Comparison of ENCODE assay signal across 1 cellular context in the genomic region with DNA sequence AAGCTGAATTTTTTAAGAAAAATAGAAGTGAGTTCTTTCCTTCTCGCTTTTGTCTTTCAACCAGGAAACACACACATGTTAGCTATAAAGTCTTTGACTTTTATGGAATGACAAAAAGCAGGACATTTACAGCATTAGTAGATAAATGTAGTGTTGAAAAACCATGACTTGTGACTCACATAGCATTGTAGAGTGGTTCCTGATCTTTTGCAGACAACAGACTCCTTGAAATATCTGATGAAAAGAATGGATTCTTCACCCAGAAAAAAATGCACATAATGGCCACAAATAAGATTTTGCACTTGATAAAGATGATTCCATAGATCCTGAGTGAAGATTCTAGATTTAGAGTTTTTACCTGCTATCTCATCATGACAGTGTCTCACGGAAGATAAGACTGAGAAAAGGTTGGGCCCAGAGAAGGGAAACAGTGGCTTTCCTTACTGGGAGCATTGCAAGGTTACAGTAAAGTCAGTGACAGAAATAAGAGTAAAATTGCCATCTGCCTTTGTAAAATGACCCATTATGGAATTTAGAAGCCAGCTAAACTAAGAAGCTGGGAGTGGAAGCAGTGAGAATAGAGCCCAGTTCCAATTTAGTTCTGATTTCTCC.
TF ChIP-seq lines count a peak whose summit lies in the region.

No MANE protein-coding gene starts in this region.

TF ChIP-seq in SK-N-SH, 30 proteins besides CTCF, POLR2A, EP300 and RAD21 (continued from another document):
- peak; percentile 83 for TF ChIP-seq POLR2AphosphoS5 (IDR thresholded peaks at IDR 0.05; ENCODE audit: low read depth, low read length)
- no peak for TF ChIP-seq TAF1 (IDR thresholded peaks at IDR 0.05; ENCODE audit: borderline replicate concordance, low read depth, low read length)
- TF ChIP-seq RXRA (IDR thresholded peaks at IDR 0.05; ENCODE audit: borderline replicate concordance, low read depth), result peak; percentile 70; the same call in 1 of the 2 replicates
- TF ChIP-seq FOSL2 (IDR thresholded peaks at IDR 0.05; ENCODE audit: borderline replicate concordance, low read depth), result peak; percentile 83
- TF ChIP-seq, protein P1, sequence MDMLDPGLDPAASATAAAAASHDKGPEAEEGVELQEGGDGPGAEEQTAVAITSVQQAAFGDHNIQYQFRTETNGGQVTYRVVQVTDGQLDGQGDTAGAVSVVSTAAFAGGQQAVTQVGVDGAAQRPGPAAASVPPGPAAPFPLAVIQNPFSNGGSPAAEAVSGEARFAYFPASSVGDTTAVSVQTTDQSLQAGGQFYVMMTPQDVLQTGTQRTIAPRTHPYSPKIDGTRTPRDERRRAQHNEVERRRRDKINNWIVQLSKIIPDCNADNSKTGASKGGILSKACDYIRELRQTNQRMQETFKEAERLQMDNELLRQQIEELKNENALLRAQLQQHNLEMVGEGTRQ (IDR thresholded peaks at IDR 0.05; ENCODE audit: borderline replicate concordance, low read depth, low read length), result no peak
- TF ChIP-seq, protein P2, sequence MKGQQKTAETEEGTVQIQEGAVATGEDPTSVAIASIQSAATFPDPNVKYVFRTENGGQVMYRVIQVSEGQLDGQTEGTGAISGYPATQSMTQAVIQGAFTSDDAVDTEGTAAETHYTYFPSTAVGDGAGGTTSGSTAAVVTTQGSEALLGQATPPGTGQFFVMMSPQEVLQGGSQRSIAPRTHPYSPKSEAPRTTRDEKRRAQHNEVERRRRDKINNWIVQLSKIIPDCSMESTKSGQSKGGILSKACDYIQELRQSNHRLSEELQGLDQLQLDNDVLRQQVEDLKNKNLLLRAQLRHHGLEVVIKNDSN (IDR thresholded peaks at IDR 0.05; ENCODE audit: borderline replicate concordance, low read depth), result no peak
- TF ChIP-seq, protein P3, sequence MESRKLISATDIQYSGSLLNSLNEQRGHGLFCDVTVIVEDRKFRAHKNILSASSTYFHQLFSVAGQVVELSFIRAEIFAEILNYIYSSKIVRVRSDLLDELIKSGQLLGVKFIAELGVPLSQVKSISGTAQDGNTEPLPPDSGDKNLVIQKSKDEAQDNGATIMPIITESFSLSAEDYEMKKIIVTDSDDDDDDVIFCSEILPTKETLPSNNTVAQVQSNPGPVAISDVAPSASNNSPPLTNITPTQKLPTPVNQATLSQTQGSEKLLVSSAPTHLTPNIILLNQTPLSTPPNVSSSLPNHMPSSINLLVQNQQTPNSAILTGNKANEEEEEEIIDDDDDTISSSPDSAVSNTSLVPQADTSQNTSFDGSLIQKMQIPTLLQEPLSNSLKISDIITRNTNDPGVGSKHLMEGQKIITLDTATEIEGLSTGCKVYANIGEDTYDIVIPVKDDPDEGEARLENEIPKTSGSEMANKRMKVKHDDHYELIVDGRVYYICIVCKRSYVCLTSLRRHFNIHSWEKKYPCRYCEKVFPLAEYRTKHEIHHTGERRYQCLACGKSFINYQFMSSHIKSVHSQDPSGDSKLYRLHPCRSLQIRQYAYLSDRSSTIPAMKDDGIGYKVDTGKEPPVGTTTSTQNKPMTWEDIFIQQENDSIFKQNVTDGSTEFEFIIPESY (IDR thresholded peaks at IDR 0.05; ENCODE audit: borderline replicate concordance, low read depth), result 0 out of 2 replicates have a peak, but pooled peaks have one; percentile 67
- TF ChIP-seq FOXM1 (IDR thresholded peaks at IDR 0.05; ENCODE audit: low read depth), result 0 out of 2 replicates have a peak, but pooled peaks have one; percentile 84
- TF ChIP-seq NRF1 (IDR thresholded peaks at IDR 0.05; ENCODE audit: low read depth, low read length), result no peak
- TF ChIP-seq GABPA (IDR thresholded peaks at IDR 0.05; ENCODE audit: low read depth), result peak; percentile 20; the same call in 1 of the 2 replicates
- TF ChIP-seq, protein P4, sequence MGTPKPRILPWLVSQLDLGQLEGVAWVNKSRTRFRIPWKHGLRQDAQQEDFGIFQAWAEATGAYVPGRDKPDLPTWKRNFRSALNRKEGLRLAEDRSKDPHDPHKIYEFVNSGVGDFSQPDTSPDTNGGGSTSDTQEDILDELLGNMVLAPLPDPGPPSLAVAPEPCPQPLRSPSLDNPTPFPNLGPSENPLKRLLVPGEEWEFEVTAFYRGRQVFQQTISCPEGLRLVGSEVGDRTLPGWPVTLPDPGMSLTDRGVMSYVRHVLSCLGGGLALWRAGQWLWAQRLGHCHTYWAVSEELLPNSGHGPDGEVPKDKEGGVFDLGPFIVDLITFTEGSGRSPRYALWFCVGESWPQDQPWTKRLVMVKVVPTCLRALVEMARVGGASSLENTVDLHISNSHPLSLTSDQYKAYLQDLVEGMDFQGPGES (IDR thresholded peaks at IDR 0.05; ENCODE audit: low read depth, low read length), result no peak
- TF ChIP-seq, protein P5, sequence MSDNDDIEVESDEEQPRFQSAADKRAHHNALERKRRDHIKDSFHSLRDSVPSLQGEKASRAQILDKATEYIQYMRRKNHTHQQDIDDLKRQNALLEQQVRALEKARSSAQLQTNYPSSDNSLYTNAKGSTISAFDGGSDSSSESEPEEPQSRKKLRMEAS (IDR thresholded peaks at IDR 0.05; ENCODE audit: low read depth), result no peak
- no peak for TF ChIP-seq RFX5 (IDR thresholded peaks at IDR 0.05; ENCODE audit: low read length)
- no peak for TF ChIP-seq ELF1 (IDR thresholded peaks at IDR 0.05)
- TF ChIP-seq EZH2phosphoT487 (IDR thresholded peaks at IDR 0.05; ENCODE audit: borderline replicate concordance, low read depth), result no peak
- TF ChIP-seq SIN3A (IDR thresholded peaks at IDR 0.05; ENCODE audit: borderline replicate concordance, low read depth, low read length), result no peak
- no peak for TF ChIP-seq FOXJ3 (CRISPR knock-in tag; IDR thresholded peaks at IDR 0.05)
- no peak for TF ChIP-seq SMC3 (IDR thresholded peaks at IDR 0.05; ENCODE audit: low read depth, low read length)
- no peak for TF ChIP-seq YY1 (IDR thresholded peaks at IDR 0.05; ENCODE audit: low read depth)
- TF ChIP-seq TCF12 (IDR thresholded peaks at IDR 0.05), result peak; percentile 99
- TF ChIP-seq, protein P6, sequence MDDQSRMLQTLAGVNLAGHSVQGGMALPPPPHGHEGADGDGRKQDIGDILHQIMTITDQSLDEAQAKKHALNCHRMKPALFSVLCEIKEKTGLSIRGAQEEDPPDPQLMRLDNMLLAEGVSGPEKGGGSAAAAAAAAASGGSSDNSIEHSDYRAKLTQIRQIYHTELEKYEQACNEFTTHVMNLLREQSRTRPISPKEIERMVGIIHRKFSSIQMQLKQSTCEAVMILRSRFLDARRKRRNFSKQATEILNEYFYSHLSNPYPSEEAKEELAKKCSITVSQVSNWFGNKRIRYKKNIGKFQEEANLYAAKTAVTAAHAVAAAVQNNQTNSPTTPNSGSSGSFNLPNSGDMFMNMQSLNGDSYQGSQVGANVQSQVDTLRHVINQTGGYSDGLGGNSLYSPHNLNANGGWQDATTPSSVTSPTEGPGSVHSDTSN (IDR thresholded peaks at IDR 0.05), result peak; percentile 95
- TF ChIP-seq TEAD4 (IDR thresholded peaks at IDR 0.05; ENCODE audit: borderline replicate concordance, insufficient read depth), result peak; percentile 96
- peak; percentile 95 for TF ChIP-seq JUND (IDR thresholded peaks at IDR 0.05)
- TF ChIP-seq CHD2 (IDR thresholded peaks at IDR 0.05; ENCODE audit: low read length, partially characterized antibody), result no peak
